Comparison of ENCODE assay signal across 29 cellular contexts in the genomic region with DNA sequence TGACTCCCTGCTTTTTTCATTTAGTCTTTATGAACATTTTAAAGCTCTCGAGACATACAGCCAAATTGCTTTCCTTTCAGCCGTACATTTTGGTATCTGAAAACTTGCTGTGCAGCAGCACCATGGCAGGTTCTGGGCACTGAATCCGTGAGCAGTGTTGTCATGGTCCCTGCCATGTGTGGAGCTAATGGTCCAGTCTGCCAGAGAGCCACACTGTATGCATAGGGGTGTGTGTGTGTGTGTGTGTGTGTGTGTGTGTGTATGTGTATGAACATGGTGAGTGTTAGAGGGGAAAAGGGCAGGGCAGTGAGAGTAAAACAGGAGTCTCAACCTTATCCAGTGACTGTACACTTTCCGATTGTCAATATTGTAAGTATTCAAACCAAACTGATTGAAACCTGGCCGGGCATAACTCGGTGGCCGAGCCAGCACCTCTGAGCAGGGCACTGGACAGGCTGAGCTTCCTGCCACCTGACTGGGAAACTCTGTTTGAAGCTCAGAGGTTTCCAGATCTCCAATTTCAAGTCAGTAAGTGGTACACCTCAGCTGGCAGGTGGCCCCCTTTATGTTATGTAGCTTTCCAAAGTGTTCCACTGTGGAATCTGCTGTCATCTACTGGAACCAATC.
"Had no signal": no experiment of that assay in that cellular context is flagged by ENCODE, and none has a peak within 500 bp of the region (broad histone marks: within the 10 kb centered on the region; RNA-seq: fewer than 3 reads in every experiment).

No MANE protein-coding gene starts in this region.

- H3K9me3 Mint-ChIP-seq: activated naive CD8-positive, alpha-beta T cell treated with anti-CD3 and anti-CD28 coated beads, Interleukin-2, amount 50 U/mL, for 24 hours; activated T-cell treated with anti-CD3 and anti-CD28 coated beads, Interleukin-2, amount 50 U/mL, for 24 hours; stimulated activated naive B cell treated with anti-CD40 and anti-IgM and Interleukin-4, amounts not matched to agents 10 μg/mL and 1 μg/mL and 100 μg/mL, for 72 hours had no signal

- H3K4me1 Mint-ChIP-seq: activated naive CD8-positive, alpha-beta T cell treated with anti-CD3 and anti-CD28 coated beads, Interleukin-2, amount 50 U/mL, for 24 hours; stimulated activated naive B cell treated with anti-CD40 and anti-IgM and Interleukin-4, amounts not matched to agents 10 μg/mL and 1 μg/mL and 100 μg/mL, for 72 hours had no signal

- H3K27ac ChIP-seq: breast epithelium, epithelial cell of prostate, esophagus squamous epithelium, left lung, lower lobe of right lung, ovary, prostate gland, sigmoid colon, upper lobe of left lung, VCaP had no signal

- H3K9me3 ChIP-seq: breast epithelium, esophagus squamous epithelium, left lung, lower lobe of right lung, ovary, prostate gland, sigmoid colon, upper lobe of left lung had no signal

- H3K27ac Mint-ChIP-seq: activated naive CD8-positive, alpha-beta T cell treated with anti-CD3 and anti-CD28 coated beads, Interleukin-2, amount 50 U/mL, for 24 hours; activated T-cell treated with anti-CD3 and anti-CD28 coated beads, Interleukin-2, amount 50 U/mL, for 24 hours; stimulated activated naive B cell treated with anti-CD40 and anti-IgM and Interleukin-4, amounts not matched to agents 10 μg/mL and 1 μg/mL and 100 μg/mL, for 72 hours had no signal

- H3K4me3 ChIP-seq: breast epithelium, esophagus squamous epithelium, left lung, lower lobe of right lung, ovary, prostate gland, sigmoid colon, upper lobe of left lung had no signal

- H3K4me3 Mint-ChIP-seq: activated naive CD8-positive, alpha-beta T cell treated with anti-CD3 and anti-CD28 coated beads, Interleukin-2, amount 50 U/mL, for 24 hours; activated T-cell treated with anti-CD3 and anti-CD28 coated beads, Interleukin-2, amount 50 U/mL, for 24 hours; stimulated activated naive B cell treated with anti-CD40 and anti-IgM and Interleukin-4, amounts not matched to agents 10 μg/mL and 1 μg/mL and 100 μg/mL, for 72 hours had no signal

- H3K27me3 ChIP-seq: breast epithelium, esophagus squamous epithelium, left lung, ovary, sigmoid colon, upper lobe of left lung had no signal

- H3K36me3 ChIP-seq: ovary, prostate gland had no signal

- ATAC-seq: activated CD4-positive, CD25-positive, alpha-beta regulatory T cell treated with anti-CD3 and anti-CD28 coated beads, Interleukin-2, amount 50 U/mL, for 24 hours; activated naive CD8-positive, alpha-beta T cell treated with anti-CD3 and anti-CD28 coated beads, Interleukin-2, amount 50 U/mL, for 24 hours; left lung; lower lobe of right lung; stimulated activated naive B cell treated with anti-CD40 and anti-IgM and Interleukin-4, amounts not matched to agents 10 μg/mL and 1 μg/mL and 100 μg/mL, for 72 hours had no signal

- H3K27me3 Mint-ChIP-seq: activated naive CD8-positive, alpha-beta T cell treated with anti-CD3 and anti-CD28 coated beads, Interleukin-2, amount 50 U/mL, for 24 hours; activated T-cell treated with anti-CD3 and anti-CD28 coated beads, Interleukin-2, amount 50 U/mL, for 24 hours; stimulated activated naive B cell treated with anti-CD40 and anti-IgM and Interleukin-4, amounts not matched to agents 10 μg/mL and 1 μg/mL and 100 μg/mL, for 72 hours had no signal

- DNase-seq: activated CD4-positive, alpha-beta T cell treated with anti-CD3 and anti-CD28 coated beads for 48 hours; activated CD4-positive, alpha-beta T cell treated with anti-CD3 and anti-CD28 coated beads, Interleukin-2, amount 50 U/mL, for 48 hours; activated CD8-positive, alpha-beta memory T cell treated with anti-CD3 and anti-CD28 coated beads, Interleukin-2, amount 50 U/mL, for 48 hours; activated gamma-delta T cell; activated naive CD4-positive, alpha-beta T cell treated with anti-CD3 and anti-CD28 coated beads, Interleukin-2, amount 50 U/mL, for 16 hours; activated naive CD8-positive, alpha-beta T cell treated with anti-CD3 and anti-CD28 coated beads, Interleukin-2, amount 50 U/mL, for 24 hours; activated T-cell treated with anti-CD3 and anti-CD28 coated beads, Interleukin-2, amount 50 U/mL, for 24 hours; amygdala; central memory CD4-positive, alpha-beta T cell; dermis blood vessel endothelial cell; effector CD4-positive, alpha-beta T cell; esophagus squamous epithelium; foreskin melanocyte; glutamatergic neuron; left lung; lower lobe of right lung; ovary; sigmoid colon; small intestine; stimulated activated CD4-positive, alpha-beta T cell treated with anti-CD3 and anti-CD28 coated beads, Interleukin-4, amount 100 ng/mL, for 24 hours; stimulated activated naive B cell treated with anti-CD40 and anti-IgM and Interleukin-4, amounts not matched to agents 10 μg/mL and 1 μg/mL and 100 μg/mL, for 72 hours; T-helper 1 cell had no signal

- H3K4me1 ChIP-seq: breast epithelium, esophagus squamous epithelium, left lung, lower lobe of right lung, prostate gland, sigmoid colon, upper lobe of left lung had no signal

- FAIRE-seq: islet of Langerhans, small intestine had no signal
